In the genomic region with DNA sequence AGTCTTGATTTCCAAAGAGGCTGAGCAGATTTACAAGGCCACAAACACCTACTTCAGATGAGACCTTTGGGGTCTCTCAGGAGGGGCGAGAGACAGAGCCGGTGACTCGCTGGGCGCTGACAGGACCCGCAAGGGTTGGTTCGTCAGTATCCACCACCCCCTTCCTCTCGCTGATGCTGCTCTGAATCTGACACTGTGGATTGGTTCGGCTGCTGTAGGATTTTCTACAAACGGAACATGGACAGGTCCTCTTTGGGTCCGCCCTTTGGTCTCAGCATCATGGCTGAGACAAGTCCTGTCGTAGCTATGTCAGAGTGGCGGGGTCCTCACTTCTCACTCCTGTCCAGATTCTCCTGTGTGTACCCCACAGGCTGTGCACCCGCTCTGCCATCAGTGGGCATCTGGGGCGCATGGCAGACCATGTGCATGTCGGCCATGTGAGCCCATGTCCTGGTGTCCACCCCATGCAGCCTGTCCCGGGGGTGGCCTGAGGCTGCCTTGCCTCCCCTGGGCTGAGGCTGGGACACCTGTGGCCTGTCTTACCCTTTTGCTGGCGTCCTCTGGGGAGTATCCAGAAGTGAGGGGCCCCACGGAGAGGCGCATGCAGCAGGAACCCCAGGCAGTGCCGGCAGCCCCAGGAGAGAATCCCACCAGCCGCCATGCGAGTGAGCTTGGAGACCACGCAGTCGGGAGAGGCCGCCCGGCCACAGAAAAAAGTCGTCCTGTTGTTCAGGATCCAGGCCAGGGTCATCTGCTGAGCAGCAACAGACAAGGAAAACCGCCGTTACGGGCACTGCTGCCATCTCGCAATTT, we compare ENCODE assay signal across 21 cellular contexts. TPM values are rescaled to one million over a fixed set of nuclear protein-coding genes. Genes with fewer than 3 reads are reported as not detected.
A peak's percentile ranks its signal among the peaks of the same experiment; 100 is the strongest.
DNase-seq lines count a peak whose midpoint lies in the region; ATAC-seq and TF ChIP-seq lines count a peak whose summit lies in the region.
"Had no signal": no experiment of that assay in that cellular context is flagged by ENCODE, and none has a peak within 500 bp of the region (broad histone marks: within the 10 kb centered on the region; RNA-seq: fewer than 3 reads in every experiment).

No MANE protein-coding gene starts in this region.

- WGBS in spleen, 5 donors, result 86 to 95% (median 93%) methylated on average over 27 to 31 of the region's 31 CpGs
- WGBS in prostate gland, result 95% methylated on average over 31 of the region's 31 CpGs

- ATAC-seq in Right ventricle myocardium superior (ENCODE audit: poor library complexity), result no peak
- ATAC-seq in omental fat pad (ENCODE audit: low FRiP score), result no peak
- no peak for ATAC-seq in HG03025 (IDR thresholded peaks at IDR 0.05; ENCODE audit: low FRiP score, unreplicated experiment)

- H3K9me3 ChIP-seq in colonic mucosa, result no peaks in the 10 kb centered on the region
- H3K9me3 ChIP-seq in spleen, result no peaks in the 10 kb centered on the region
- no peaks in the 10 kb centered on the region for H3K9me3 ChIP-seq in prostate gland

- TF ChIP-seq CTCF in colonic mucosa (IDR thresholded peaks at IDR 0.05), result no peak
- TF ChIP-seq CTCF in spleen (IDR thresholded peaks at IDR 0.05 in 8 of 11, conservative IDR thresholded peaks at IDR 0.05 in 3 of 11), result no peak
- no peak for TF ChIP-seq CTCF in prostate gland (IDR thresholded peaks at IDR 0.05)
- TF ChIP-seq CTCF in omental fat pad (IDR thresholded peaks at IDR 0.05), result no peak

- no peak overlapping the region for H3K9ac ChIP-seq in colonic mucosa (ENCODE audit: low read depth in 2 of 2, low read length in 2 of 2)
- H3K9ac ChIP-seq: GM23248 had no signal

- TF ChIP-seq POLR2A in spleen (IDR thresholded peaks at IDR 0.05) (no peak), prostate gland (IDR thresholded peaks at IDR 0.05) (no peak)

- H3K27me3 ChIP-seq in colonic mucosa (no peaks in the 10 kb centered on the region), spleen (replicated peaks in 1 of 7) (peaks cover 0 to 52% (median 0%) of the 10 kb centered on the region in 7 donors), prostate gland (replicated peaks; ENCODE audit: insufficient read depth) (no peaks in the 10 kb centered on the region)

- H3K4me3 ChIP-seq in colonic mucosa, result no peak overlapping the region
- H3K4me3 ChIP-seq in spleen, result no peak overlapping the region
- H3K4me3 ChIP-seq in prostate gland, result no peak overlapping the region
- H3K4me3 ChIP-seq: GM23248 had no signal

- H3K27ac ChIP-seq in colonic mucosa (no peak overlapping the region), spleen (no peak overlapping the region), prostate gland (no peak overlapping the region)
- H3K27ac ChIP-seq: GM23248 had no signal

- no peaks in the 10 kb centered on the region for H3K36me3 ChIP-seq in colonic mucosa
- no peaks in the 10 kb centered on the region for H3K36me3 ChIP-seq in spleen
- H3K36me3 ChIP-seq in prostate gland, result no peaks in the 10 kb centered on the region

- intact Hi-C loops in Right ventricle myocardium superior (cut with DNase I), result no loop called here
- intact Hi-C loops in cardiac septum (cut with DNase I), result no loop called here
- intact Hi-C loops in colonic mucosa (cut with DNase I), result no loop called here
- intact Hi-C loops in spleen (cut with DNase I; ENCODE audit: low total_unique reads), result no loop called here
- intact Hi-C loops in prostate gland (cut with DNase I), result no loop called here

- DNase-seq in Right ventricle myocardium superior, result peak; percentile 38
- DNase-seq in cardiac septum (ENCODE audit: low spot score), result no peak
- DNase-seq in colonic mucosa, result peak; percentile 16
- DNase-seq in mucosa of gallbladder (ENCODE audit: low spot score), result peak; percentile 6
- DNase-seq in spleen, result peak; percentile 59
- no peak for DNase-seq in prostate gland (ENCODE audit: low spot score)
- no peak for DNase-seq in omental fat pad (ENCODE audit: low spot score)
- DNase-seq: GM23248, H9, KBM-7, MV-4-11, NCI-H1105 treated with DMSO at 0.1 percent for 48 hours, NCI-H146, NCI-H1930, NCI-H2107, NCI-H446, NCI-H524 treated with DMSO at 0.1 percent for 48 hours, NCI-H774, SHP77 had no signal

- H3K4me1 ChIP-seq in colonic mucosa (no peaks in the 10 kb centered on the region), spleen (peaks cover 0 to 16% (median 12%) of the 10 kb centered on the region in 6 donors), prostate gland (replicated peaks) (no peaks in the 10 kb centered on the region)

RNA-seq across cellular contexts. Expression of gene FAM20C, which starts 21.6 kb away (rescaled TPM):
- total RNA-seq in Right ventricle myocardium superior, result 23.4 TPM
- total RNA-seq in cardiac septum, result 30.2 TPM
- 10 to 100 TPM; 18.5 to 18.9 TPM for total RNA-seq in colonic mucosa
- 99.2 TPM for total RNA-seq in mucosa of gallbladder
- total RNA-seq in spleen, result 10 to 100 TPM in 5 of 7 donors, 1 to 10 TPM in 2; 8.8 to 27.3 (median 14.9) TPM
- polyA plus RNA-seq in spleen, result 10 to 100 TPM in 2 of 3 donors, 1 to 10 TPM in 1; 6.9 to 15.8 (median 10.5) TPM
- 10 to 100 TPM; 37.8 to 62.0 TPM for total RNA-seq in prostate gland
- total RNA-seq in omental fat pad, result 100 to 1,000 TPM in 1 of 4 donors, 10 to 100 TPM in 3; 25.5 to 119 (median 35.8) TPM
- total RNA-seq: SK-MEL-5 had no signal

Comparison
In these comparisons a context has a peak if more than half of its experiments do, and no peak if none do; other contexts are left out.
1. DNase-seq: peak in Right ventricle myocardium superior (single experiment), colonic mucosa (single experiment), mucosa of gallbladder (single experiment) and spleen (single experiment); none in cardiac septum (single experiment), prostate gland (single experiment) and omental fat pad (single experiment).